In genomic region chr16:11621539-11621919, GRCh38 we compare ENCODE assay signal across 9 cellular contexts. TPM values are rescaled to one million over a fixed set of nuclear protein-coding genes. Genes with fewer than 3 reads are reported as not detected.
A peak's percentile ranks its signal among the peaks of the same experiment; 100 is the strongest.
DNase-seq lines count a peak whose midpoint lies in the region; ATAC-seq and TF ChIP-seq lines count a peak whose summit lies in the region.
"Had no signal": no experiment of that assay in that cellular context is flagged by ENCODE, and none has a peak within 500 bp of the region (broad histone marks: within the 10 kb centered on the region; RNA-seq: fewer than 3 reads in every experiment).

No MANE protein-coding gene starts in this region.

- H3K4me1 ChIP-seq in heart right ventricle (peaks cover 0 to 75% (median 6%) of the 10 kb centered on the region in 9 donors), mucosa of stomach (ENCODE audit: control insufficient read depth, insufficient read depth, low read length) (peaks cover 13% of the 10 kb centered on the region), upper lobe of right lung (peaks cover 13% of the 10 kb centered on the region)

- H3K36me3 Mint-ChIP-seq in activated naive CD8-positive, alpha-beta T cell: peaks cover 3% of the 10 kb centered on the region

- H3K9me3 ChIP-seq in heart right ventricle (peaks cover 0 to 5% (median 0%) of the 10 kb centered on the region in 11 donors), mucosa of stomach (ENCODE audit: control insufficient read depth, low read length) (no peaks in the 10 kb centered on the region), upper lobe of right lung (no peaks in the 10 kb centered on the region)

- TF ChIP-seq CTCF in heart right ventricle (IDR thresholded peaks at IDR 0.05): no peak
- no peak for TF ChIP-seq CTCF in upper lobe of right lung (IDR thresholded peaks at IDR 0.05)

- no peaks in the 10 kb centered on the region for H3K27me3 Mint-ChIP-seq in activated naive CD8-positive, alpha-beta T cell

- H3K36me3 ChIP-seq in heart right ventricle (no peaks in the 10 kb centered on the region), mucosa of stomach (ENCODE audit: control insufficient read depth, insufficient read depth, low read length) (no peaks in the 10 kb centered on the region), upper lobe of right lung (no peaks in the 10 kb centered on the region)

- peak overlapping the region; percentile 88 for H3K4me3 Mint-ChIP-seq in activated naive CD8-positive, alpha-beta T cell

- ATAC-seq in heart right ventricle: peak in 2 of 8 donors; percentile 23 to 25
- ATAC-seq in Right ventricle myocardium inferior: no peak
- ATAC-seq in upper lobe of right lung: no peak
- no peak for ATAC-seq in GM21717 (IDR thresholded peaks at IDR 0.05; ENCODE audit: unreplicated experiment)
- no peak for ATAC-seq in GM21447 (IDR thresholded peaks at IDR 0.05; ENCODE audit: unreplicated experiment)

- DNase-seq in heart right ventricle (no peak), Right ventricle myocardium inferior (ENCODE audit: missing footprints) (no peak), upper lobe of right lung (no peak), SKM-1 treated with dmso at 0.1 percent for 144 hours (lab: John Stamatoyannopoulos, UW; ENCODE audit: unreplicated experiment) (no peak)
- DNase-seq: PC-9 had no signal

- H3K27ac Mint-ChIP-seq in activated naive CD8-positive, alpha-beta T cell: peak overlapping the region; percentile 95

- peak overlapping the region in 4 of 10 donors; percentile 15 to 87 (median 58) for H3K27ac ChIP-seq in heart right ventricle
- H3K27ac ChIP-seq in upper lobe of right lung: peak overlapping the region; percentile 70
- H3K27ac ChIP-seq: PC-9 had no signal

- WGBS in heart right ventricle, 2 donors: 56 to 62% methylated on average over 6 of the region's 6 CpGs

- H3K9ac ChIP-seq in mucosa of stomach (ENCODE audit: low read length): peak overlapping the region; percentile 48

- peaks cover 65% of the 10 kb centered on the region for H3K4me1 Mint-ChIP-seq in activated naive CD8-positive, alpha-beta T cell (ENCODE audit: low read depth)

- H3K4me3 ChIP-seq in heart right ventricle: peak overlapping the region in 6 of 10 donors; percentile 7 to 30 (median 24)
- peak overlapping the region; percentile 22 for H3K4me3 ChIP-seq in mucosa of stomach (ENCODE audit: low read length)
- peak overlapping the region; percentile 5 for H3K4me3 ChIP-seq in upper lobe of right lung
- H3K4me3 ChIP-seq: PC-9 had no signal

- no peaks in the 10 kb centered on the region for H3K27me3 ChIP-seq in heart right ventricle
- H3K27me3 ChIP-seq in mucosa of stomach (ENCODE audit: control insufficient read depth, insufficient read depth, low read length): no peaks in the 10 kb centered on the region
- no peaks in the 10 kb centered on the region for H3K27me3 ChIP-seq in upper lobe of right lung

- H3K9me3 Mint-ChIP-seq in activated naive CD8-positive, alpha-beta T cell (ENCODE audit: low read depth): peaks cover 4% of the 10 kb centered on the region

- intact Hi-C loops in heart right ventricle (cut with DNase I) (no loop called here), Right ventricle myocardium inferior (cut with DNase I) (no loop called here), upper lobe of right lung (cut with DNase I) (no loop called here)

RNA-seq across cellular contexts. Expression of gene LITAF, which starts 34.8 kb away (rescaled TPM):
- total RNA-seq in heart right ventricle (10 to 100 TPM; 29.5 to 96.9 (median 41.6) TPM), Right ventricle myocardium inferior (78.4 TPM), upper lobe of right lung (242 TPM)
- 10 to 100 TPM; 13.3 to 19.2 TPM for polyA plus RNA-seq in heart right ventricle

RNA-seq across cellular contexts. Expression of gene SNN, which starts 46.7 kb away (rescaled TPM):
- total RNA-seq in heart right ventricle (10 to 100 TPM; 25.5 to 61.4 (median 37.6) TPM), Right ventricle myocardium inferior (27.7 TPM), upper lobe of right lung (31.1 TPM)
- 10 to 100 TPM; 10.1 to 21.2 TPM for polyA plus RNA-seq in heart right ventricle
